Comparison of ENCODE assay signal across 8 cellular contexts in genomic region chr10:12710594-12711343, GRCh38.
A peak's percentile ranks its signal among the peaks of the same experiment; 100 is the strongest.
DNase-seq lines count a peak whose midpoint lies in the region; ATAC-seq and TF ChIP-seq lines count a peak whose summit lies in the region.

No MANE protein-coding gene starts in this region.

- H3K4me3 Mint-ChIP-seq in activated CD4-positive, alpha-beta memory T cell treated with anti-CD3 and anti-CD28 coated beads, Interleukin-2, amount 10 ng/mL, durations not matched to agents 7 days and 5 days = no peak overlapping the region
- no peak overlapping the region for H3K4me3 Mint-ChIP-seq in memory B cell

- CTCF ChIA-PET in activated CD4-positive, alpha-beta memory T cell treated with anti-CD3 and anti-CD28 coated beads, Interleukin-2, amount 10 ng/mL, durations not matched to agents 7 days and 5 days (lab: Charles Lee) = interaction anchor here (0.7 to 4.8 kb wide), 21 partner anchors 8 to 927 kb away, joined by 3 to 61 read pairs (median 5); no protein-coding TSS in a partner anchor

- H3K9me3 Mint-ChIP-seq in activated CD4-positive, alpha-beta memory T cell treated with anti-CD3 and anti-CD28 coated beads, Interleukin-2, amount 10 ng/mL, durations not matched to agents 7 days and 5 days = no peaks in the 10 kb centered on the region
- H3K9me3 Mint-ChIP-seq in memory B cell = no peaks in the 10 kb centered on the region

- peaks cover 68% of the 10 kb centered on the region for H3K4me1 Mint-ChIP-seq in activated CD4-positive, alpha-beta memory T cell treated with anti-CD3 and anti-CD28 coated beads, Interleukin-2, amount 10 ng/mL, durations not matched to agents 7 days and 5 days
- peaks cover 17% of the 10 kb centered on the region for H3K4me1 Mint-ChIP-seq in memory B cell

- POLR2A ChIA-PET in activated CD4-positive, alpha-beta memory T cell treated with anti-CD3 and anti-CD28 coated beads, Interleukin-2, amount 10 ng/mL, durations not matched to agents 7 days and 5 days (lab: Charles Lee) = interaction anchor here (0.8 to 2.3 kb wide), 9 partner anchors 9 to 498 kb away, joined by 3 to 7 read pairs (median 3); partner anchors contain the start of gene OPTN

- peaks cover 3% of the 10 kb centered on the region for H3K36me3 Mint-ChIP-seq in activated CD4-positive, alpha-beta memory T cell treated with anti-CD3 and anti-CD28 coated beads, Interleukin-2, amount 10 ng/mL, durations not matched to agents 7 days and 5 days (ENCODE audit: low read depth)
- H3K36me3 Mint-ChIP-seq in memory B cell = peaks cover 2% of the 10 kb centered on the region

- TF ChIP-seq CTCF in GM12874 (IDR thresholded peaks at IDR 0.05; ENCODE audit: insufficient read depth, low read depth, low read length) = peak; percentile 94

- DNase-seq in NCI-H774 (lab: John Stamatoyannopoulos, UW) (peak; percentile 44), ecto neural progenitor cell (ENCODE audit: low spot score) (peak; percentile 82), memory B cell (ENCODE audit: low spot score in 2 of 2) (peak; percentile 76 to 78)
- DNase-seq in activated CD4-positive, alpha-beta memory T cell treated with anti-CD3 and anti-CD28 coated beads, Interleukin-2, amount 10 ng/mL, durations not matched to agents 7 days and 5 days = peak; percentile 85
- DNase-seq in stimulated activated CD8-positive, alpha-beta memory T cell treated with anti-CD3 and anti-CD28 coated beads, Interleukin-15, amount 100 ng/mL, for 1 hour (ENCODE audit: low read depth) = peak; percentile 59

- ATAC-seq in HG03432 (IDR thresholded peaks at IDR 0.05; ENCODE audit: unreplicated experiment) = peak; percentile 76
- peak; percentile 87 for ATAC-seq in memory B cell (ENCODE audit: low read depth)
- no peak for ATAC-seq in HG02970 (IDR thresholded peaks at IDR 0.05; ENCODE audit: low FRiP score, unreplicated experiment)

- peak overlapping the region; percentile 83 for H3K27ac Mint-ChIP-seq in activated CD4-positive, alpha-beta memory T cell treated with anti-CD3 and anti-CD28 coated beads, Interleukin-2, amount 10 ng/mL, durations not matched to agents 7 days and 5 days
- peak overlapping the region; percentile 60 for H3K27ac Mint-ChIP-seq in memory B cell

- no peaks in the 10 kb centered on the region for H3K27me3 Mint-ChIP-seq in activated CD4-positive, alpha-beta memory T cell treated with anti-CD3 and anti-CD28 coated beads, Interleukin-2, amount 10 ng/mL, durations not matched to agents 7 days and 5 days
- H3K27me3 Mint-ChIP-seq in memory B cell = no peaks in the 10 kb centered on the region
